17 cellular contexts compared by ENCODE assay signal in genomic region chr16:75943705-75944514, GRCh38.
"Had no signal": no experiment of that assay in that cellular context is flagged by ENCODE, and none has a peak within 500 bp of the region (broad histone marks: within the 10 kb centered on the region; RNA-seq: fewer than 3 reads in every experiment).

No MANE protein-coding gene starts in this region.

- H3K9me3 ChIP-seq: esophagus muscularis mucosa, neutrophil, right atrium auricular region, testis, upper lobe of right lung had no signal

- ATAC-seq: naive thymus-derived CD8-positive, alpha-beta T cell; stimulated activated naive CD8-positive, alpha-beta T cell treated with anti-CD3 and anti-CD28 coated beads, Interleukin-15, amount 100 ng/mL, for 72 hours; upper lobe of right lung had no signal

- H3K36me3 ChIP-seq: brain microvascular endothelial cell, esophagus muscularis mucosa, left ventricle myocardium inferior, neutrophil, right atrium auricular region, upper lobe of right lung had no signal

- H3K27ac ChIP-seq: brain microvascular endothelial cell, coronary artery, esophagus muscularis mucosa, left ventricle myocardium inferior, neutrophil, right atrium auricular region, skin epidermis, testis, upper lobe of right lung had no signal

- H3K27me3 ChIP-seq: brain microvascular endothelial cell, esophagus muscularis mucosa, neutrophil, right atrium auricular region, testis, upper lobe of right lung had no signal

- DNase-seq: activated CD4-positive, alpha-beta T cell treated with anti-CD3 and anti-CD28 coated beads, Interleukin-2, amount 10 ng/mL, durations not matched to agents 7 days and 5 days; activated CD8-positive, alpha-beta memory T cell treated with anti-CD3 and anti-CD28 coated beads for 24 hours; activated naive CD4-positive, alpha-beta T cell; activated naive CD8-positive, alpha-beta T cell treated with anti-CD3 and anti-CD28 coated beads, Interleukin-2, amount 10 ng/mL, durations not matched to agents 7 days and 5 days; brain microvascular endothelial cell; islet precursor cell; left ventricle myocardium inferior; naive thymus-derived CD8-positive, alpha-beta T cell; stimulated activated CD4-positive, alpha-beta T cell treated with anti-CD3 and anti-CD28 coated beads, Interleukin-4, amount 100 ng/mL, for 4 hours; stimulated activated naive CD8-positive, alpha-beta T cell treated with anti-CD3 and anti-CD28 coated beads, Interleukin-15, amount 100 ng/mL, for 72 hours; testis; upper lobe of right lung had no signal

- H3K4me1 ChIP-seq: esophagus muscularis mucosa, left ventricle myocardium inferior, right atrium auricular region, testis, upper lobe of right lung had no signal

- H3K4me3 ChIP-seq: coronary artery, esophagus muscularis mucosa, left ventricle myocardium inferior, right atrium auricular region, skin epidermis, testis, upper lobe of right lung had no signal
